In the genomic region with DNA sequence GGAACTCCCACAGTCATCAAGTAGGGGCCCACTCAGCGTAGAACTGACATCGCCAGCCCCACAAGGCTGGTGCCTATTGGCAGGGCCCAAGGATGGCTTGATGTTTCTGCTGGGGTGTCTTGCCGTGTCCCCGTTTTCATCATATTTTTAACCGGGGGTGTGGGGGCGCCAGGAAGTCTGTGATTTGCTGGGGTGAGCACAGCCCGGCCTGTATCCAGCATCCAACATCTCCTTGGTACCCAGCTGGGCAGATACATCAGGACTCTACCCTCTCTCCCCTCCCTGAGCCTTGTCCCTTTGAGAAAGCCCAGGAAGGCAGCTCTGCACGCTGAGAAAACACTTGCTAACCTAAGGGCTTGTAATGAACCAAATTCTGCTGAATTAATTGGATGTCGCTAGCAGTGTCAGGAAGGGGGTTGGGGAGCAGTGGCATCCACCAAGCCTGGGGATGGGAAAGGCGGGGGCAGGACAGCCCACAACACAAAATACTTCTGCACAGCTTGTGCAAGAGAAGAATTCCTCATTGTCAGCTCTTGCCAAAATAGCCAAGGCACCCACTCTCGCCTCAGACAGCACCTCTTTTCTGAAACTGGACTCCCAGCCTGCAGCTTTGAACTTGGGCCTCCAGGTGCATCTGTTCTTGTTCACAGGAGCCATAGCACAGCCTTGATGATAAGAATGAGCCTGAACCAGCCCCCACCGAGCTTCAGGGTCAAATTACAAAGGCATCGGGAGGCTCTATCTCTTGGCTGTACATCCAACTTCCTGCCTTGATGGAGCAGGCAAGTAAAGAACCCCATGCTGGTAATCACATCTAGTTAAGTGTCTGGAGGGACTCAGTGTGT, we compare ENCODE assay signal across 1 cellular context.
TF ChIP-seq lines count a peak whose summit lies in the region.

No MANE protein-coding gene starts in this region.

TF ChIP-seq in K562, 482 proteins besides CTCF, POLR2A, EP300 and RAD21 (continued from another document and continues in another):
- TF ChIP-seq, protein P1, sequence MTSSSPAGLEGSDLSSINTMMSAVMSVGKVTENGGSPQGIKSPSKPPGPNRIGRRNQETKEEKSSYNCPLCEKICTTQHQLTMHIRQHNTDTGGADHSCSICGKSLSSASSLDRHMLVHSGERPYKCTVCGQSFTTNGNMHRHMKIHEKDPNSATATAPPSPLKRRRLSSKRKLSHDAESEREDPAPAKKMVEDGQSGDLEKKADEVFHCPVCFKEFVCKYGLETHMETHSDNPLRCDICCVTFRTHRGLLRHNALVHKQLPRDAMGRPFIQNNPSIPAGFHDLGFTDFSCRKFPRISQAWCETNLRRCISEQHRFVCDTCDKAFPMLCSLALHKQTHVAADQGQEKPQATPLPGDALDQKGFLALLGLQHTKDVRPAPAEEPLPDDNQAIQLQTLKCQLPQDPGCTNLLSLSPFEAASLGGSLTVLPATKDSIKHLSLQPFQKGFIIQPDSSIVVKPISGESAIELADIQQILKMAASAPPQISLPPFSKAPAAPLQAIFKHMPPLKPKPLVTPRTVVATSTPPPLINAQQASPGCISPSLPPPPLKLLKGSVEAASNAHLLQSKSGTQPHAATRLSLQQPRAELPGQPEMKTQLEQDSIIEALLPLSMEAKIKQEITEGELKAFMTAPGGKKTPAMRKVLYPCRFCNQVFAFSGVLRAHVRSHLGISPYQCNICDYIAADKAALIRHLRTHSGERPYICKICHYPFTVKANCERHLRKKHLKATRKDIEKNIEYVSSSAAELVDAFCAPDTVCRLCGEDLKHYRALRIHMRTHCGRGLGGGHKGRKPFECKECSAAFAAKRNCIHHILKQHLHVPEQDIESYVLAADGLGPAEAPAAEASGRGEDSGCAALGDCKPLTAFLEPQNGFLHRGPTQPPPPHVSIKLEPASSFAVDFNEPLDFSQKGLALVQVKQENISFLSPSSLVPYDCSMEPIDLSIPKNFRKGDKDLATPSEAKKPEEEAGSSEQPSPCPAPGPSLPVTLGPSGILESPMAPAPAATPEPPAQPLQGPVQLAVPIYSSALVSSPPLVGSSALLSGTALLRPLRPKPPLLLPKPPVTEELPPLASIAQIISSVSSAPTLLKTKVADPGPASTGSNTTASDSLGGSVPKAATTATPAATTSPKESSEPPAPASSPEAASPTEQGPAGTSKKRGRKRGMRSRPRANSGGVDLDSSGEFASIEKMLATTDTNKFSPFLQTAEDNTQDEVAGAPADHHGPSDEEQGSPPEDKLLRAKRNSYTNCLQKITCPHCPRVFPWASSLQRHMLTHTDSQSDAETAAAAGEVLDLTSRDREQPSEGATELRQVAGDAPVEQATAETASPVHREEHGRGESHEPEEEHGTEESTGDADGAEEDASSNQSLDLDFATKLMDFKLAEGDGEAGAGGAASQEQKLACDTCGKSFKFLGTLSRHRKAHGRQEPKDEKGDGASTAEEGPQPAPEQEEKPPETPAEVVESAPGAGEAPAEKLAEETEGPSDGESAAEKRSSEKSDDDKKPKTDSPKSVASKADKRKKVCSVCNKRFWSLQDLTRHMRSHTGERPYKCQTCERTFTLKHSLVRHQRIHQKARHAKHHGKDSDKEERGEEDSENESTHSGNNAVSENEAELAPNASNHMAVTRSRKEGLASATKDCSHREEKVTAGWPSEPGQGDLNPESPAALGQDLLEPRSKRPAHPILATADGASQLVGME (CRISPR knock-in tag; IDR thresholded peaks at IDR 0.05), result 0 out of 2 replicates have a peak, but pooled peaks have one; percentile 19
- TF ChIP-seq ETV1 (tag; conservative IDR thresholded peaks at IDR 0.05; ENCODE audit: low read depth), result peak; percentile 33; the same call in 1 of the 2 replicates
- TF ChIP-seq, protein P2, sequence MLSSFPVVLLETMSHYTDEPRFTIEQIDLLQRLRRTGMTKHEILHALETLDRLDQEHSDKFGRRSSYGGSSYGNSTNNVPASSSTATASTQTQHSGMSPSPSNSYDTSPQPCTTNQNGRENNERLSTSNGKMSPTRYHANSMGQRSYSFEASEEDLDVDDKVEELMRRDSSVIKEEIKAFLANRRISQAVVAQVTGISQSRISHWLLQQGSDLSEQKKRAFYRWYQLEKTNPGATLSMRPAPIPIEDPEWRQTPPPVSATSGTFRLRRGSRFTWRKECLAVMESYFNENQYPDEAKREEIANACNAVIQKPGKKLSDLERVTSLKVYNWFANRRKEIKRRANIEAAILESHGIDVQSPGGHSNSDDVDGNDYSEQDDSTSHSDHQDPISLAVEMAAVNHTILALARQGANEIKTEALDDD (IDR thresholded peaks at IDR 0.05), result peak; percentile 98
- TF ChIP-seq, protein P3, sequence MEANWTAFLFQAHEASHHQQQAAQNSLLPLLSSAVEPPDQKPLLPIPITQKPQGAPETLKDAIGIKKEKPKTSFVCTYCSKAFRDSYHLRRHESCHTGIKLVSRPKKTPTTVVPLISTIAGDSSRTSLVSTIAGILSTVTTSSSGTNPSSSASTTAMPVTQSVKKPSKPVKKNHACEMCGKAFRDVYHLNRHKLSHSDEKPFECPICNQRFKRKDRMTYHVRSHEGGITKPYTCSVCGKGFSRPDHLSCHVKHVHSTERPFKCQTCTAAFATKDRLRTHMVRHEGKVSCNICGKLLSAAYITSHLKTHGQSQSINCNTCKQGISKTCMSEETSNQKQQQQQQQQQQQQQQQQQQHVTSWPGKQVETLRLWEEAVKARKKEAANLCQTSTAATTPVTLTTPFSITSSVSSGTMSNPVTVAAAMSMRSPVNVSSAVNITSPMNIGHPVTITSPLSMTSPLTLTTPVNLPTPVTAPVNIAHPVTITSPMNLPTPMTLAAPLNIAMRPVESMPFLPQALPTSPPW (CRISPR knock-in tag; IDR thresholded peaks at IDR 0.05), result peak; percentile 31; the same call in 1 of the 2 replicates
- 0 out of 2 replicates have a peak, but pooled peaks have one; percentile 32 for TF ChIP-seq CBFA2T2 (conservative IDR thresholded peaks at IDR 0.05)
- 0 out of 2 replicates have a peak, but pooled peaks have one; percentile 12 for TF ChIP-seq MYC (IDR thresholded peaks at IDR 0.05; ENCODE audit: low read depth, low read length)
- TF ChIP-seq MYC (CRISPR knock-in tag; IDR thresholded peaks at IDR 0.05; ENCODE audit: borderline replicate concordance, low read depth), result no peak
- TF ChIP-seq FOXK2 (conservative IDR thresholded peaks at IDR 0.05 in 1 of 2, IDR thresholded peaks at IDR 0.05 in 1 of 2; ENCODE audit: low read depth in 2 of 2), result no peak
- TF ChIP-seq, protein P4, sequence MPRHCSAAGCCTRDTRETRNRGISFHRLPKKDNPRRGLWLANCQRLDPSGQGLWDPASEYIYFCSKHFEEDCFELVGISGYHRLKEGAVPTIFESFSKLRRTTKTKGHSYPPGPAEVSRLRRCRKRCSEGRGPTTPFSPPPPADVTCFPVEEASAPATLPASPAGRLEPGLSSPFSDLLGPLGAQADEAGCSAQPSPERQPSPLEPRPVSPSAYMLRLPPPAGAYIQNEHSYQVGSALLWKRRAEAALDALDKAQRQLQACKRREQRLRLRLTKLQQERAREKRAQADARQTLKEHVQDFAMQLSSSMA (CRISPR knock-in tag; IDR thresholded peaks at IDR 0.05), result no peak
- TF ChIP-seq PHB (CRISPR knock-in tag; IDR thresholded peaks at IDR 0.05), result no peak
- peak; percentile 92 for TF ChIP-seq CTBP1 (IDR thresholded peaks at IDR 0.05; ENCODE audit: borderline replicate concordance)
- TF ChIP-seq, protein P5, sequence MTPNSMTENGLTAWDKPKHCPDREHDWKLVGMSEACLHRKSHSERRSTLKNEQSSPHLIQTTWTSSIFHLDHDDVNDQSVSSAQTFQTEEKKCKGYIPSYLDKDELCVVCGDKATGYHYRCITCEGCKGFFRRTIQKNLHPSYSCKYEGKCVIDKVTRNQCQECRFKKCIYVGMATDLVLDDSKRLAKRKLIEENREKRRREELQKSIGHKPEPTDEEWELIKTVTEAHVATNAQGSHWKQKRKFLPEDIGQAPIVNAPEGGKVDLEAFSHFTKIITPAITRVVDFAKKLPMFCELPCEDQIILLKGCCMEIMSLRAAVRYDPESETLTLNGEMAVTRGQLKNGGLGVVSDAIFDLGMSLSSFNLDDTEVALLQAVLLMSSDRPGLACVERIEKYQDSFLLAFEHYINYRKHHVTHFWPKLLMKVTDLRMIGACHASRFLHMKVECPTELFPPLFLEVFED (CRISPR knock-in tag; conservative IDR thresholded peaks at IDR 0.05), result no peak
- peak; percentile 64; the same call in 1 of the 2 replicates for TF ChIP-seq ZEB2 (IDR thresholded peaks at IDR 0.05)
- peak; percentile 76; the same call in 1 of the 2 replicates for TF ChIP-seq TCF7 (IDR thresholded peaks at IDR 0.05; ENCODE audit: borderline replicate concordance)
- peak; percentile 52; the same call in 1 of the 2 replicates for TF ChIP-seq SPI1 (IDR thresholded peaks at IDR 0.05; ENCODE audit: borderline replicate concordance, low read depth, low read length)
- peak; percentile 88 for TF ChIP-seq ESRRA (IDR thresholded peaks at IDR 0.05; ENCODE audit: borderline replicate concordance, low read depth)
- peak in 1 of 3 experiments; percentile 19 for TF ChIP-seq YY1 (IDR thresholded peaks at IDR 0.05; ENCODE audit: borderline replicate concordance in 1 of 3, control insufficient read depth in 1 of 3, extremely low read depth in 1 of 3, insufficient read depth in 3 of 3, insufficient read length in 1 of 3, insufficient replicate concordance in 2 of 3, low read depth in 1 of 3, low read length in 2 of 3)
- TF ChIP-seq LARP7 (IDR thresholded peaks at IDR 0.05), result no peak
- TF ChIP-seq DDX20 (tag; IDR thresholded peaks at IDR 0.05; ENCODE audit: low read depth), result no peak
- no peak for TF ChIP-seq BCOR (IDR thresholded peaks at IDR 0.05)
- TF ChIP-seq SOX6 (IDR thresholded peaks at IDR 0.05), result peak; percentile 64
- peak; percentile 23 for TF ChIP-seq HMGN3 (IDR thresholded peaks at IDR 0.05; ENCODE audit: borderline replicate concordance, extremely low read depth, insufficient read length, low read depth, low read length)
- TF ChIP-seq ZNF239 (CRISPR knock-in tag; IDR thresholded peaks at IDR 0.05), result no peak
- TF ChIP-seq SRSF7 (optimal IDR thresholded peaks at IDR 0.05; ENCODE audit: low read depth, low read length), result no peak
- no peak for TF ChIP-seq ZNF830 (CRISPR knock-in tag; IDR thresholded peaks at IDR 0.05)
- peak; percentile 55 to 97; a peak in 2 of 4 replicates for TF ChIP-seq MAZ (CRISPR knock-in tag; conservative IDR thresholded peaks at IDR 0.05 in 1 of 2, IDR thresholded peaks at IDR 0.05 in 1 of 2)
- TF ChIP-seq ARID1B (IDR thresholded peaks at IDR 0.05), result peak; percentile 63
- TF ChIP-seq ATF7 (IDR thresholded peaks at IDR 0.05), result 0 out of 2 replicates have a peak, but pooled peaks have one; percentile 24
- TF ChIP-seq JUND (IDR thresholded peaks at IDR 0.05; ENCODE audit: borderline replicate concordance, low read depth, low read length), result peak; percentile 27; the same call in 1 of the 2 replicates
- no peak; the same call in 2 of the 3 replicates for TF ChIP-seq JUND (tag; IDR thresholded peaks at IDR 0.05; ENCODE audit: borderline replicate concordance, low read depth, low read length)
- TF ChIP-seq, protein P6, sequence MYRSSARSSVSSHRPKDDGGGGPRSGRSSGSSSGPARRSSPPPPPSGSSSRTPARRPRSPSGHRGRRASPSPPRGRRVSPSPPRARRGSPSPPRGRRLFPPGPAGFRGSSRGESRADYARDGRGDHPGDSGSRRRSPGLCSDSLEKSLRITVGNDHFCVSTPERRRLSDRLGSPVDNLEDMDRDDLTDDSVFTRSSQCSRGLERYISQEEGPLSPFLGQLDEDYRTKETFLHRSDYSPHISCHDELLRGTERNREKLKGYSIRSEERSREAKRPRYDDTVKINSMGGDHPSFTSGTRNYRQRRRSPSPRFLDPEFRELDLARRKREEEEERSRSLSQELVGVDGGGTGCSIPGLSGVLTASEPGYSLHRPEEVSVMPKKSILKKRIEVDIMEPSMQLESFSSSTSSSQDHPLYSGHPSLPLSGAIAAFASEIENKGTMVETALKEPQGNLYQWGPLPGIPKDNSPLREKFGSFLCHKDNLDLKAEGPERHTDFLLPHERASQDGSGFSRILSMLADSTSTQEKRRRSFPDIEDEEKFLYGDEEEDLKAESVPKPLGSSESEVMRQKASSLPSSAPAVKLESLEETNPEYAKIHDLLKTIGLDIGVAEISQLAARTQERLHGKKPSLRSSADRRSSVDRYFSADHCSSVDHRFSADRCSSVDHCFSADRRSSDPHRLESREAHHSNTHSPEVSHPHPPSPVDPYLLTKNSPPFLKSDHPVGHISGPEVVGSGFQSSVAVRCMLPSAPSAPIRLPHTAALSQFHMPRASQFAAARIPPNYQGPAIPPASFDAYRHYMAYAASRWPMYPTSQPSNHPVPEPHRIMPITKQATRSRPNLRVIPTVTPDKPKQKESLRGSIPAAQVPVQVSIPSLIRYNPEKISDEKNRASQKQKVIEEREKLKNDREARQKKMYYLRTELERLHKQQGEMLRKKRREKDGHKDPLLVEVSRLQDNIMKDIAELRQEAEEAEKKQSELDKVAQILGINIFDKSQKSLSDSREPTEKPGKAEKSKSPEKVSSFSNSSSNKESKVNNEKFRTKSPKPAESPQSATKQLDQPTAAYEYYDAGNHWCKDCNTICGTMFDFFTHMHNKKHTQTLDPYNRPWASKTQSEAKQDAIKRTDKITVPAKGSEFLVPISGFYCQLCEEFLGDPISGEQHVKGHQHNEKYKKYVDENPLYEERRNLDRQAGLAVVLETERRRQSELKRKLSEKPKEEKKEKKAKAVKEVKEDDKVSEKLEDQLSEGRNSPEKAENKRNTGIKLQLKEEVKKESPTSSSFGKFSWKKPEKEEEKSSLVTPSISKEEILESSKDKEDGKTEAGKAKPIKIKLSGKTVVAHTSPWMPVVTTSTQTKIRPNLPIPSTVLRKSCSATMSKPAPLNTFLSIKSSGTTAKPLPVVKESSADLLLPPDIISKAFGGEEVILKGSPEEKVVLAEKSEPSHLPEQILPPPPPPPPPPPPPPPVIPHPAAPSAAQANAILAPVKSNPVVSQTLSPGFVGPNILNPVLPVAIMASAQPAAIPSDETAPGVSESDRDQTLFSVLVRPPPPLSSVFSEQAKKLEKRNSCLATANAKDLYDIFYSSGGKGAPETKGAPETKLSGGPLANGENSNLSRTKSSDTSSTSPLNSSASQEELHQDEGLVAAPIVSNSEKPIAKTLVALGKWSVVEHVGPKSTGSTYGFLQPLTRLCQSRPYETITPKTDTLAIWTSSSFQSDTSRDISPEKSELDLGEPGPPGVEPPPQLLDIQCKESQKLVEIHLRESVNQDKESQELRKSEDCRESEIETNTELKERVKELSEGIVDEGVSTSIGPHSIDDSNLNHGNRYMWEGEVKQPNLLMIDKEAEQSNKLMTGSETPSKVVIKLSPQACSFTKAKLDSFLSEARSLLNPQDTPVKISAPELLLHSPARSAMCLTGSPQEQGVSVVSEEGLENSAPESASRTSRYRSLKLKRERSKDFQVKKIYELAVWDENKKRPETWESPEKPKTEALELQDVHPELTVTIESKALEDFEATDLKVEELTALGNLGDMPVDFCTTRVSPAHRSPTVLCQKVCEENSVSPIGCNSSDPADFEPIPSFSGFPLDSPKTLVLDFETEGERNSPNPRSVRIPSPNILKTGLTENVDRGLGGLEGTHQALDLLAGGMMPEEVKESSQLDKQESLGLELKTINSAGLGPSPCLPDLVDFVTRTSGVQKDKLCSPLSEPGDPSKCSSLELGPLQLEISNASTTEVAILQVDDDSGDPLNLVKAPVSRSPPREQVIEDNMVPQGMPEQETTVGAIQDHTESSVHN (IDR thresholded peaks at IDR 0.05; ENCODE audit: borderline replicate concordance in 1 of 2, low read depth in 1 of 2), result no peak
- no peak for TF ChIP-seq XRCC4 (IDR thresholded peaks at IDR 0.05; ENCODE audit: extremely low read depth, insufficient read depth, insufficient read length)
- peak in 1 of 2 experiments; percentile 95; a peak in 2 of 4 replicates for TF ChIP-seq RCOR1 (IDR thresholded peaks at IDR 0.05; ENCODE audit: borderline replicate concordance in 1 of 2, low read depth in 2 of 2, low read length in 2 of 2)
- TF ChIP-seq ARNT (IDR thresholded peaks at IDR 0.05), result 0 out of 4 replicates have a peak, but pooled peaks of 1 of the 2 experiments have one; percentile 55
- no peak for TF ChIP-seq ZNF232 (CRISPR knock-in tag; IDR thresholded peaks at IDR 0.05)
- peak; percentile 35 for TF ChIP-seq CCNT2 (IDR thresholded peaks at IDR 0.05; ENCODE audit: borderline replicate concordance, extremely low read depth, insufficient read length, low read depth, low read length)
